ENCODE assay signal across 16 cellular contexts in the genomic region with DNA sequence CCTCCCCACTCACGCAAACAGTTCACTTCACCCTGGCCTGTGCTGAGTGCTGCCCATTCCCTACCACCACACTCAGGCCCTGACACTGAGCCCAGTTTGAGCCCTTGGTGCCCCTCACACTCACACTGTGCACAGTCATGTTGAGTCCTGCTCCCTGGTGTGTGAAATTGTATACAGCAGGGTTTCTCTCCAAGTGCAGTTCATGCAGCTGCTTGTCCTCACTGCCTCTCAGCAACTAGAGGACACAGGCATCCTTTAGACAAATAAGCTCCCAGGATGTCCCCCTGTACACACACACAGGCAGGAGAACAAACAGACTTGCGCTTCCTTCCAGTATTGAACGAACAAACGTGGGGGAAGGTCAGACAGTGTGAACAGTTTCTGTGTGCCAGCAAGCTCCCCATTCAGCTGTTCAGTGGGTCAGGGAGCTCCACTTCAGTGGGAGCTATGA. TPM values are rescaled to one million over a fixed set of nuclear protein-coding genes. Genes with fewer than 3 reads are reported as not detected.
DNase-seq lines count a peak whose midpoint lies in the region; ATAC-seq, FAIRE-seq and TF ChIP-seq lines count a peak whose summit lies in the region.
"Had no signal": no experiment of that assay in that cellular context is flagged by ENCODE, and none has a peak within 500 bp of the region (broad histone marks: within the 10 kb centered on the region; RNA-seq: fewer than 3 reads in every experiment).

No MANE protein-coding gene starts in this region.

- no peaks in the 10 kb centered on the region for H3K9me3 Mint-ChIP-seq in activated CD4-positive, alpha-beta T cell treated with anti-CD3 and anti-CD28 coated beads, Interleukin-2, amount 10 ng/mL, durations not matched to agents 24 days and 14 days
- no peaks in the 10 kb centered on the region for H3K9me3 Mint-ChIP-seq in neural progenitor cell
- H3K9me3 Mint-ChIP-seq: activated B cell treated with CpG ODN at 0.5 μM for 24 hours; activated naive CD4-positive, alpha-beta T cell treated with anti-CD3 and anti-CD28 coated beads, Interleukin-2, amount 10 ng/mL, durations not matched to agents 7 days and 5 days had no signal

- H3K27ac Mint-ChIP-seq in activated CD4-positive, alpha-beta T cell treated with anti-CD3 and anti-CD28 coated beads, Interleukin-2, amount 10 ng/mL, durations not matched to agents 24 days and 14 days = peak overlapping the region; percentile 82
- peak overlapping the region; percentile 79 for H3K27ac Mint-ChIP-seq in neural progenitor cell
- H3K27ac Mint-ChIP-seq: activated naive CD4-positive, alpha-beta T cell treated with anti-CD3 and anti-CD28 coated beads, Interleukin-2, amount 10 ng/mL, durations not matched to agents 7 days and 5 days; progenitor cell of endocrine pancreas had no signal

- no peaks in the 10 kb centered on the region for H3F3A ChIP-seq in neural progenitor cell (ENCODE audit: low read depth)

- H3K36me3 Mint-ChIP-seq in activated CD4-positive, alpha-beta T cell treated with anti-CD3 and anti-CD28 coated beads, Interleukin-2, amount 10 ng/mL, durations not matched to agents 24 days and 14 days (ENCODE audit: low read depth) = peaks cover 72% of the 10 kb centered on the region
- H3K36me3 Mint-ChIP-seq in neural progenitor cell = no peaks in the 10 kb centered on the region

- no peaks in the 10 kb centered on the region for H3K36me3 ChIP-seq in neural progenitor cell
- no peaks in the 10 kb centered on the region for H3K36me3 ChIP-seq in MG63

- TF ChIP-seq POLR2A in GM12892 (IDR thresholded peaks at IDR 0.05; ENCODE audit: low read depth, low read length) = peak; percentile 30; the same call in 1 of the 2 replicates

- no peak for TF ChIP-seq CTCF in VCaP (conservative IDR thresholded peaks at IDR 0.05)
- no peak for TF ChIP-seq CTCF in neural progenitor cell (IDR thresholded peaks at IDR 0.05)

- no peak overlapping the region for H3K4me2 ChIP-seq in neural progenitor cell

- H3K9ac ChIP-seq in neural progenitor cell = no peak overlapping the region

- H3K27me3 ChIP-seq in neural progenitor cell = no peaks in the 10 kb centered on the region
- H3K27me3 ChIP-seq in MG63 = no peaks in the 10 kb centered on the region

- no peaks in the 10 kb centered on the region for H3K27me3 Mint-ChIP-seq in activated CD4-positive, alpha-beta T cell treated with anti-CD3 and anti-CD28 coated beads, Interleukin-2, amount 10 ng/mL, durations not matched to agents 24 days and 14 days
- peaks cover 2% of the 10 kb centered on the region for H3K27me3 Mint-ChIP-seq in neural progenitor cell (ENCODE audit: insufficient read depth, low read depth)
- H3K27me3 Mint-ChIP-seq: activated B cell treated with CpG ODN at 0.5 μM for 24 hours; activated naive CD4-positive, alpha-beta T cell treated with anti-CD3 and anti-CD28 coated beads, Interleukin-2, amount 10 ng/mL, durations not matched to agents 7 days and 5 days; progenitor cell of endocrine pancreas had no signal

- no peaks in the 10 kb centered on the region for H3K79me2 ChIP-seq in neural progenitor cell (ENCODE audit: low read depth)

- intact Hi-C loops in activated CD4-positive, alpha-beta T cell treated with anti-CD3 and anti-CD28 coated beads, Interleukin-2, amount 10 ng/mL, durations not matched to agents 24 days and 14 days (cut with micrococcal nuclease) = no loop called here

- no peak overlapping the region for H3K4me3 Mint-ChIP-seq in activated CD4-positive, alpha-beta T cell treated with anti-CD3 and anti-CD28 coated beads, Interleukin-2, amount 10 ng/mL, durations not matched to agents 24 days and 14 days
- no peak overlapping the region for H3K4me3 Mint-ChIP-seq in neural progenitor cell
- H3K4me3 Mint-ChIP-seq: activated B cell treated with CpG ODN at 0.5 μM for 24 hours; activated naive CD4-positive, alpha-beta T cell treated with anti-CD3 and anti-CD28 coated beads, Interleukin-2, amount 10 ng/mL, durations not matched to agents 7 days and 5 days had no signal

- peaks cover 31% of the 10 kb centered on the region for H3K4me1 Mint-ChIP-seq in activated CD4-positive, alpha-beta T cell treated with anti-CD3 and anti-CD28 coated beads, Interleukin-2, amount 10 ng/mL, durations not matched to agents 24 days and 14 days
- H3K4me1 Mint-ChIP-seq in neural progenitor cell = peaks cover 3% of the 10 kb centered on the region

- H3K27ac ChIP-seq in VCaP (peak overlapping the region; percentile 66), neural progenitor cell (no peak overlapping the region)

- no peak for FAIRE-seq in GM12892 (lab: Jason Lieb, UNC)
- FAIRE-seq: endothelial cell of umbilical vein, kidney had no signal

- ATAC-seq in GM19351 (IDR thresholded peaks at IDR 0.05; ENCODE audit: unreplicated experiment) = no peak
- ATAC-seq: SK-N-SH treated with all-trans-retinoic acid at 6 μM for 48 hours had no signal

- H3K4me3 ChIP-seq in neural progenitor cell (no peak overlapping the region), MG63 (no peak overlapping the region)

- H2AFZ ChIP-seq in neural progenitor cell (replicated peaks) = no peak overlapping the region

- no peaks in the 10 kb centered on the region for H3K4me1 ChIP-seq in neural progenitor cell

- no peaks in the 10 kb centered on the region for H4K20me1 ChIP-seq in neural progenitor cell (ENCODE audit: low read depth)

- DNase-seq in activated CD4-positive, alpha-beta T cell treated with anti-CD3 and anti-CD28 coated beads, Interleukin-2, amount 10 ng/mL, durations not matched to agents 24 days and 14 days = no peak
- no peak for DNase-seq in activated CD4-positive, alpha-beta T cell treated with anti-CD3 and anti-CD28 coated beads, Interleukin-2, amount 50 U/mL, for 4 hours
- DNase-seq in GM12892 (ENCODE audit: insufficient read length) = no peak
- no peak for DNase-seq in neural progenitor cell (ENCODE audit: low spot score)
- DNase-seq in MG63 = no peak
- no peak for DNase-seq in COLO829 (ENCODE audit: low spot score)
- DNase-seq: activated B cell treated with CpG ODN at 0.5 μM for 24 hours, cerebellar nuclear complex, NCI-H2171 treated with DMSO at 0.1 percent for 48 hours had no signal

- H3K9me3 ChIP-seq in neural progenitor cell (ENCODE audit: low read depth) (no peaks in the 10 kb centered on the region), MG63 (no peaks in the 10 kb centered on the region)

RNA-seq across cellular contexts. Expression of a gene that starts 6.8 kb away (rescaled TPM):
- 283 and 290 TPM in 2 replicates for total RNA-seq in activated CD4-positive, alpha-beta T cell treated with anti-CD3 and anti-CD28 coated beads, Interleukin-2, amount 10 ng/mL, durations not matched to agents 24 days and 14 days
- polyA plus RNA-seq in GM12892 (2012; ENCODE audit: missing spikeins) = 137 TPM
- total RNA-seq in neural progenitor cell (ENCODE audit: low replicate concordance) = 0.03 TPM in 1 of 2 replicates, not detected in the other
- total RNA-seq in MG63 (2014; rRNA removed; shearing (Covaris generic); ENCODE audit: low replicate concordance) = 0.03 TPM in 1 of 2 replicates, not detected in the other
- polyA plus RNA-seq: endothelial cell of umbilical vein had no signal

RNA-seq across cellular contexts. Expression of a gene that starts 28.0 kb away (rescaled TPM):
- 59.2 and 63.1 TPM in 2 replicates for total RNA-seq in activated CD4-positive, alpha-beta T cell treated with anti-CD3 and anti-CD28 coated beads, Interleukin-2, amount 10 ng/mL, durations not matched to agents 24 days and 14 days
- polyA plus RNA-seq in GM12892 (2012; ENCODE audit: missing spikeins) = 37.2 TPM
- 21.8 and 37.5 TPM in 2 replicates for total RNA-seq in neural progenitor cell (ENCODE audit: low replicate concordance)
- 43.2 and 50.6 TPM in 2 replicates for total RNA-seq in MG63 (2014; rRNA removed; shearing (Covaris generic); ENCODE audit: low replicate concordance)

Comparison
In these comparisons a context has a peak if more than half of its experiments do, and no peak if none do; other contexts are left out.
1. RNA of a gene that starts 6.8 kb away (total RNA-seq): 283 to 290 TPM in activated CD4-positive, alpha-beta T cell treated with anti-CD3 and anti-CD28 coated beads, Interleukin-2, amount 10 ng/mL, durations not matched to agents 24 days and 14 days; 0.03 TPM in MG63 and 0.03 TPM in neural progenitor cell; every median in the first group is over 100 times any median in the second.